In the genomic region with DNA sequence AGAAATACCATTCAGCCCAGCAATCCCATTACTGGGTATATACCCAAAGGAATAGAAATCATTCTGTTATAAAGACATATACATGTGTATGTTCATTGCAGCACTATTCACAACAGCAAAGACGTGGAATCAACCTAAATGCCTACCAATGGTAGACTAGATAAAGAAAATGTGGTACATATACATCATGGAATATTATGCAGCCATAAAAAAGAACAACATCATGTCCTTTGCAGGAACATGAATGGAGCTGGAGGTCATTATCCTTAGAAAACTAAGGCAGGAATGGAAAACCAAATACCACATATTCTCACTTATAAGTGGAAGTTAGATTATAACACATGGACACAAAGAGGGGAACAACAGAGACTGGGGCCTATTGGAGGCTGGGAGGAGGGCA, we compare ENCODE assay signal across 2 cellular contexts. TPM values are rescaled to one million over a fixed set of nuclear protein-coding genes. Genes with fewer than 3 reads are reported as not detected.
DNase-seq lines count a peak whose midpoint lies in the region; ATAC-seq, FAIRE-seq and TF ChIP-seq lines count a peak whose summit lies in the region.
"Not testable (repeated sequence)": the region's sequence is repeated elsewhere in the genome, so short reads cannot be mapped to it uniquely, and the experiment has no call there.

No MANE protein-coding gene starts in this region.

- peaks cover 9 to 12% of the 10 kb centered on the region in 2 experiments for H3K27me3 ChIP-seq in K562 (ENCODE audit: control insufficient read depth in 2 of 2, insufficient read depth in 2 of 2, low read length in 2 of 2)

- H3K4me3 ChIP-seq in HEK293 (ENCODE audit: low read depth, low read length); K562: not testable (repeated sequence)

- not testable (repeated sequence) for H3K4me1 ChIP-seq in HEK293 (ENCODE audit: control insufficient read depth, insufficient read depth, low read length); K562 (replicated peaks in 1 of 2; ENCODE audit: control insufficient read depth in 2 of 2, insufficient read depth in 2 of 2, low read length in 2 of 2)

- H3K9me1 ChIP-seq in K562 (ENCODE audit: control insufficient read depth, insufficient read depth, low read length), result not testable (repeated sequence)

- H2AFZ ChIP-seq in K562 (ENCODE audit: low read depth, low read length), result not testable (repeated sequence)

- not testable (repeated sequence) for H3K27ac ChIP-seq in HEK293 (ENCODE audit: extremely low read depth, low read depth, low read length); K562 (ENCODE audit: extremely low read depth, low read depth, low read length)

- DNase-seq in K562 (ENCODE audit: extremely low read depth in 1 of 4, low spot score in 3 of 4), result not testable (repeated sequence)

- TF ChIP-seq EP300 in K562 (IDR thresholded peaks at IDR 0.05; ENCODE audit: low read length), result not testable (repeated sequence)

- intact Hi-C loops in K562 (cut with micrococcal nuclease), result not testable (repeated sequence)

- BruUV-seq in K562 (replicated peaks; lab: Mats Ljungman, UMichigan), result not testable (repeated sequence)

- WGBS in K562 (ENCODE audit: insufficient coverage, low coverage, missing lambda C conversion rate), result 0% methylated on average over 1 of the region's 1 CpG

- not testable (repeated sequence) for H3K36me3 ChIP-seq in HEK293 (ENCODE audit: control insufficient read depth in 2 of 2, insufficient read depth in 1 of 2, low read length in 2 of 2); K562 (ENCODE audit: control insufficient read depth, insufficient read depth, low read length)

- POLR2A ChIA-PET in HEK293 (lab: Yijun Ruan, JAX), result not testable (repeated sequence)
- POLR2A ChIA-PET in K562 (lab: Yijun Ruan, JAX), result interaction anchor here (0.9 kb wide), 1 partner anchor 42 kb away, joined by 3 read pairs; a partner anchor contains a TSS

- not testable (repeated sequence) for H3K9ac ChIP-seq in K562 (ENCODE audit: insufficient read depth in 1 of 2, low read depth in 2 of 2, low read length in 2 of 2)

- TF ChIP-seq CTCF in HEK293 (tag by site-specific recombination; IDR thresholded peaks at IDR 0.05); K562 (IDR thresholded peaks at IDR 0.05 in 2 of 3, conservative IDR thresholded peaks at IDR 0.05 in 1 of 3; ENCODE audit: insufficient read depth in 2 of 3, low read depth in 1 of 3, low read length in 3 of 3): not testable (repeated sequence)

- not testable (repeated sequence) for TF ChIP-seq POLR2A in K562 (conservative IDR thresholded peaks at IDR 0.05)

- in situ Hi-C loops in K562 (cut with MboI), result not testable (repeated sequence)

- H3K9me3 ChIP-seq in HEK293 (ENCODE audit: control insufficient read depth, insufficient read depth, low read depth, low read length); K562 (replicated peaks; ENCODE audit: control insufficient read depth, insufficient read depth, low read depth, low read length): not testable (repeated sequence)

- not testable (repeated sequence) for H4K20me1 ChIP-seq in K562 (replicated peaks; ENCODE audit: control insufficient read depth, insufficient read depth, low read length)

- not testable (repeated sequence) for ATAC-seq in K562

- CTCF ChIA-PET in HEK293 (lab: Yijun Ruan, JAX), result interaction anchor here (0.6 to 2.3 kb wide), 5 partner anchors 12 to 131 kb away, joined by 3 to 8 read pairs (median 3); no protein-coding TSS in a partner anchor
- CTCF ChIA-PET in K562 (lab: Yijun Ruan, JAX; ENCODE audit: low intra/inter-chr PET ratio), result not testable (repeated sequence)

- TF ChIP-seq RAD21 in K562 (CRISPR knock-in tag; conservative IDR thresholded peaks at IDR 0.05 in 1 of 2, IDR thresholded peaks at IDR 0.05 in 1 of 2), result not testable (repeated sequence)

- not testable (repeated sequence) for FAIRE-seq in K562 (lab: Jason Lieb, UNC)

- not testable (repeated sequence) for H3K4me2 ChIP-seq in K562 (ENCODE audit: insufficient read depth, low read length)

- not testable (repeated sequence) for H3K79me2 ChIP-seq in K562 (ENCODE audit: control insufficient read depth, insufficient read depth, low read length)

TF ChIP-seq in HEK293, 187 proteins besides CTCF, POLR2A, EP300 and RAD21:
- TF ChIP-seq ZNF146 (tag by site-specific recombination; IDR thresholded peaks at IDR 0.05), result peak; percentile 62; the same call in 1 of the 2 replicates

TF ChIP-seq in K562, 482 proteins besides CTCF, POLR2A, EP300 and RAD21:
- TF ChIP-seq ZNF146 (CRISPR knock-in tag; IDR thresholded peaks at IDR 0.05; ENCODE audit: unreplicated experiment), result peak; percentile 71

RNA-seq across cellular contexts. Expression of a gene that starts 24.3 kb away (rescaled TPM):
- 22.4 and 33.0 TPM in 2 replicates for total RNA-seq in K562 (2011; cell fraction: chromatin; rRNA removed; ENCODE audit: low replicate concordance)
- 49.1 and 56.7 TPM in 2 replicates for total RNA-seq in K562 (2011; cell fraction: nucleolus; rRNA removed)
- 33.2 and 46.3 TPM in 2 replicates for total RNA-seq in K562 (2011; cell fraction: nucleoplasm; rRNA removed)
- total RNA-seq in K562 (2014; rRNA removed) (231 and 363 TPM in 2 replicates), K562 (2014; rRNA removed; fragmentation: Illumina TruSeq; extraction: Trizol) (50.5 and 62.1 TPM in 2 replicates), K562 (2015; rRNA removed; fragmentation: Illumina TruSeq; extraction: Trizol) (164 and 166 TPM in 2 replicates), K562 (2021) (159 and 178 TPM in 2 replicates)
- polyA plus RNA-seq in K562 (2011; rRNA removed) (88.9 and 90.3 TPM in 2 replicates), K562 (2014; fragmentation: Illumina TruSeq; extraction: Trizol) (83.9 and 235 TPM in 2 replicates), K562 (2014; fragmentation: Nextera tagmentation; extraction: Ambion mirVana) (100 to 1,000 TPM; 201 to 246 TPM), K562 (2014; rRNA removed) (362 and 376 TPM in 2 replicates)
- 198 and 661 TPM in 2 replicates for polyA plus RNA-seq in K562 (2011; cell fraction: cytosol; rRNA removed)
- 152 and 277 TPM in 2 replicates for polyA plus RNA-seq in K562 (2011; cell fraction: nucleus; rRNA removed)
- polyA plus RNA-seq in K562 (2012), result 234 and 238 TPM in 2 replicates
- 9.7 and 16.9 TPM in 2 replicates for polyA minus RNA-seq in K562 (2011; rRNA and poly(A)+ RNA removed)
- 29.1 and 38.4 TPM in 2 replicates for polyA minus RNA-seq in K562 (2011; cell fraction: cytosol; rRNA and poly(A)+ RNA removed)
- 24.5 and 25.5 TPM in 2 replicates for polyA minus RNA-seq in K562 (2011; cell fraction: nucleus; rRNA and poly(A)+ RNA removed)

RNA-seq across cellular contexts. Expression of a gene that starts 42.6 kb away (rescaled TPM):
- 32.1 and 33.3 TPM in 2 replicates for total RNA-seq in K562 (2011; cell fraction: chromatin; rRNA removed; ENCODE audit: low replicate concordance)
- 19.3 and 21.2 TPM in 2 replicates for total RNA-seq in K562 (2011; cell fraction: nucleolus; rRNA removed)
- total RNA-seq in K562 (2011; cell fraction: nucleoplasm; rRNA removed), result 21.7 and 22.1 TPM in 2 replicates
- 12.5 and 14.8 TPM in 2 replicates for total RNA-seq in K562 (2014; rRNA removed)
- 12.8 and 13.7 TPM in 2 replicates for total RNA-seq in K562 (2014; rRNA removed; fragmentation: Illumina TruSeq; extraction: Trizol)
- total RNA-seq in K562 (2015; rRNA removed; fragmentation: Illumina TruSeq; extraction: Trizol), result 10.2 TPM in 2 replicates
- total RNA-seq in K562 (2021), result 15.3 and 17.4 TPM in 2 replicates
- 11.6 and 17.1 TPM in 2 replicates for polyA plus RNA-seq in K562 (2011; rRNA removed)
- polyA plus RNA-seq in K562 (2011; cell fraction: cytosol; rRNA removed), result 9.0 and 10.0 TPM in 2 replicates
- 35.2 and 49.0 TPM in 2 replicates for polyA plus RNA-seq in K562 (2011; cell fraction: nucleus; rRNA removed)
- polyA plus RNA-seq in K562 (2012), result 10.5 and 11.9 TPM in 2 replicates
- 17.6 and 17.7 TPM in 2 replicates for polyA plus RNA-seq in K562 (2014; fragmentation: Illumina TruSeq; extraction: Trizol)
- 1 to 10 TPM; 5.6 to 5.8 TPM for polyA plus RNA-seq in K562 (2014; fragmentation: Nextera tagmentation; extraction: Ambion mirVana)
- polyA plus RNA-seq in K562 (2014; rRNA removed), result 17.2 and 18.4 TPM in 2 replicates
- 9.4 and 12.4 TPM in 2 replicates for polyA minus RNA-seq in K562 (2011; rRNA and poly(A)+ RNA removed)
- 7.5 and 12.2 TPM in 2 replicates for polyA minus RNA-seq in K562 (2011; cell fraction: cytosol; rRNA and poly(A)+ RNA removed)
- 16.7 and 20.2 TPM in 2 replicates for polyA minus RNA-seq in K562 (2011; cell fraction: nucleus; rRNA and poly(A)+ RNA removed)
